In genomic region chr3:178500631-178501030, GRCh38 we compare ENCODE assay signal across 17 cellular contexts. TPM values are rescaled to one million over a fixed set of nuclear protein-coding genes. Genes with fewer than 3 reads are reported as not detected.
"Had no signal": no experiment of that assay in that cellular context is flagged by ENCODE, and none has a peak within 500 bp of the region (broad histone marks: within the 10 kb centered on the region; RNA-seq: fewer than 3 reads in every experiment).

No MANE protein-coding gene starts in this region.

- ATAC-seq: body of pancreas; stimulated activated naive B cell treated with anti-CD40 and anti-IgM and Interleukin-4, amounts not matched to agents 10 μg/mL and 1 μg/mL and 100 μg/mL, for 72 hours; T-helper 17 cell had no signal

- DNase-seq: activated CD4-positive, alpha-beta T cell treated with anti-CD3 and anti-CD28 coated beads, Interleukin-2, amount 10 ng/mL, durations not matched to agents 7 days and 5 days; activated naive CD4-positive, alpha-beta T cell treated with anti-CD3 and anti-CD28 coated beads for 36 hours; body of pancreas; central memory CD4-positive, alpha-beta T cell; colonic mucosa; foreskin melanocyte; head of caudate nucleus; mesendoderm; nucleus accumbens; retina; stimulated activated CD4-positive, alpha-beta T cell treated with anti-CD3 and anti-CD28 coated beads, Interleukin-2, amount 100 ng/mL, for 48 hours; stimulated activated naive B cell treated with anti-CD40 and anti-IgM and Interleukin-4, amounts not matched to agents 10 μg/mL and 1 μg/mL and 100 μg/mL, for 72 hours; T-helper 17 cell; uterus had no signal

- H3K36me3 ChIP-seq: colonic mucosa, esophagus muscularis mucosa, tibial nerve, uterus had no signal

- H3K4me3 ChIP-seq: body of pancreas, colonic mucosa, esophagus muscularis mucosa, tibial nerve, uterus had no signal

- H3K27me3 ChIP-seq: body of pancreas, colonic mucosa, esophagus muscularis mucosa, tibial nerve, uterus had no signal

- H3K9me3 ChIP-seq: body of pancreas, colonic mucosa, esophagus muscularis mucosa, uterus had no signal

RNA-seq across cellular contexts. Expression of gene KCNMB2, which starts 35.6 kb away (rescaled TPM):
- total RNA-seq: activated CD4-positive, alpha-beta T cell treated with anti-CD3 and anti-CD28 coated beads, Interleukin-2, amount 10 ng/mL, durations not matched to agents 7 days and 5 days; activated naive CD4-positive, alpha-beta T cell treated with anti-CD3 and anti-CD28 coated beads for 36 hours; subcutaneous adipose tissue; T-helper 17 cell; tibial nerve had no signal
